Comparison of ENCODE assay signal across 33 cellular contexts in genomic region chr12:1001507-1001906, GRCh38.
"Had no signal": no experiment of that assay in that cellular context is flagged by ENCODE, and none has a peak within 500 bp of the region (broad histone marks: within the 10 kb centered on the region; RNA-seq: fewer than 3 reads in every experiment).

No MANE protein-coding gene starts in this region.

- H3K4me3 ChIP-seq: adrenal gland, ascending aorta, cardiac muscle cell had no signal

- H3K27ac ChIP-seq: adrenal gland, ascending aorta, cardiac muscle cell, VCaP had no signal

- DNase-seq: activated B cell treated with CpG ODN at 0.5 μM for 24 hours; activated CD4-positive, alpha-beta memory T cell treated with anti-CD3 and anti-CD28 coated beads for 36 hours; activated CD4-positive, alpha-beta T cell treated with anti-CD3 and anti-CD28 coated beads for 4 hours; activated CD4-positive, alpha-beta T cell treated with anti-CD3 and anti-CD28 coated beads, Interleukin-2, amount 10 ng/mL, durations not matched to agents 24 days and 14 days; activated CD4-positive, alpha-beta T cell treated with anti-CD3 and anti-CD28 coated beads, Interleukin-2, amount 50 U/mL, for 1 hour; activated CD4-positive, alpha-beta T cell treated with anti-CD3 and anti-CD28 coated beads, Interleukin-2, amount 50 U/mL, for 4 hours; activated CD4-positive, CD25-positive, alpha-beta regulatory T cell treated with anti-CD3 and anti-CD28 coated beads, Interleukin-2, amount 50 U/mL, for 72 hours; activated CD8-positive, alpha-beta memory T cell treated with anti-CD3 and anti-CD28 coated beads, Interleukin-2, amount 50 U/mL, for 4 hours; activated CD8-positive, alpha-beta T cell treated with anti-CD3 and anti-CD28 coated beads for 36 hours; activated effector memory CD4-positive, alpha-beta T cell treated with anti-CD3 and anti-CD28 coated beads, Interleukin-2, amount 50 U/mL, for 16 hours; activated gamma-delta T cell treated with Interleukin-2 at 50 U/mL for 16 hours; activated naive CD4-positive, alpha-beta T cell; activated naive CD4-positive, alpha-beta T cell treated with anti-CD3 and anti-CD28 coated beads for 36 hours; activated naive CD4-positive, alpha-beta T cell treated with anti-CD3 and anti-CD28 coated beads, Interleukin-2, amount 50 U/mL, for 16 hours; activated naive CD8-positive, alpha-beta T cell treated with anti-CD3 and anti-CD28 coated beads for 36 hours; activated T-cell treated with anti-CD3 and anti-CD28 coated beads for 4 hours; activated T-cell treated with anti-CD3 and anti-CD28 coated beads, Interleukin-2, amount 50 U/mL, for 1 hour; activated T-cell treated with anti-CD3 and anti-CD28 coated beads, Interleukin-2, amount 50 U/mL, for 4 hours; activated T-cell treated with anti-CD3 and anti-CD28 coated beads, Interleukin-2, amount 50 U/mL, for 72 hours; adrenal gland; amygdala; anterior cingulate cortex; caudate nucleus; cerebellar nuclear complex; T-helper 2 cell; T-helper 9 cell had no signal

- H3K36me3 ChIP-seq: adrenal gland, cardiac muscle cell had no signal

- FAIRE-seq: bronchial epithelial cell, TTC549 had no signal

- ATAC-seq: activated CD8-positive, alpha-beta T cell treated with anti-CD3 and anti-CD28 coated beads for 36 hours; activated naive CD4-positive, alpha-beta T cell treated with anti-CD3 and anti-CD28 coated beads, Interleukin-2, amount 50 U/mL, for 72 hours; activated T-cell treated with anti-CD3 and anti-CD28 coated beads, Interleukin-2, amount 50 U/mL, for 4 hours; activated T-cell treated with anti-CD3 and anti-CD28 coated beads, Interleukin-2, amount 50 U/mL, for 72 hours; activated T-helper 17 cell treated with anti-CD3 and anti-CD28 coated beads, Interleukin-2, amount 50 U/mL, for 72 hours had no signal

- H3K27me3 ChIP-seq: adrenal gland, ascending aorta, cardiac muscle cell had no signal

- H3K9me3 ChIP-seq: adrenal gland, ascending aorta had no signal
